Comparison of ENCODE assay signal across 19 cellular contexts in genomic region chr2:13714466-13714865, GRCh38.
A peak's percentile ranks its signal among the peaks of the same experiment; 100 is the strongest.
DNase-seq lines count a peak whose midpoint lies in the region; ATAC-seq, FAIRE-seq and TF ChIP-seq lines count a peak whose summit lies in the region.
"Had no signal": no experiment of that assay in that cellular context is flagged by ENCODE, and none has a peak within 500 bp of the region (broad histone marks: within the 10 kb centered on the region; RNA-seq: fewer than 3 reads in every experiment).

No MANE protein-coding gene starts in this region.

- no peaks in the 10 kb centered on the region for H3K4me1 ChIP-seq in GM23248 (ENCODE audit: insufficient read depth)
- no peaks in the 10 kb centered on the region for H3K4me1 ChIP-seq in CD8-positive, alpha-beta T cell (ENCODE audit: insufficient read depth, low read length)
- H3K4me1 ChIP-seq in smooth muscle cell (ENCODE audit: low read depth), result no peaks in the 10 kb centered on the region
- H3K4me1 ChIP-seq: HAP-1 had no signal

- H3K27me3 ChIP-seq in GM23248 (replicated peaks; ENCODE audit: insufficient read depth), result no peaks in the 10 kb centered on the region
- no peaks in the 10 kb centered on the region for H3K27me3 ChIP-seq in bronchial epithelial cell (ENCODE audit: control insufficient read depth, insufficient read depth, low read length)
- no peaks in the 10 kb centered on the region for H3K27me3 ChIP-seq in CD8-positive, alpha-beta T cell (ENCODE audit: insufficient read depth, low read length)
- H3K27me3 ChIP-seq in smooth muscle cell (ENCODE audit: low read depth), result no peaks in the 10 kb centered on the region
- H3K27me3 ChIP-seq: BE2C had no signal

- H3K27me3 Mint-ChIP-seq in CD8-positive, alpha-beta T cell (ENCODE audit: low read depth), result no peaks in the 10 kb centered on the region
- H3K27me3 Mint-ChIP-seq: CD4-positive, CD25-positive, alpha-beta regulatory T cell had no signal

- H3K4me3 ChIP-seq in GM23248 (no peak overlapping the region), bronchial epithelial cell (ENCODE audit: low read depth, low read length) (no peak overlapping the region), smooth muscle cell (no peak overlapping the region)
- no peak overlapping the region for H3K4me3 ChIP-seq in CD8-positive, alpha-beta T cell (ENCODE audit: low read depth, low read length)
- H3K4me3 ChIP-seq: GM12878, HAP-1 had no signal

- FAIRE-seq in bronchial epithelial cell (lab: Jason Lieb, UNC), result no peak
- FAIRE-seq: GM12878, GM19239 had no signal

- in situ Hi-C loops in GM23248 (cut with MboI), result no loop called here

- H3K4me1 Mint-ChIP-seq in CD8-positive, alpha-beta T cell (ENCODE audit: low read depth), result no peaks in the 10 kb centered on the region
- H3K4me1 Mint-ChIP-seq: CD4-positive, CD25-positive, alpha-beta regulatory T cell had no signal

- H3K36me3 ChIP-seq in GM23248 (ENCODE audit: low read depth) (no peaks in the 10 kb centered on the region), bronchial epithelial cell (ENCODE audit: control insufficient read depth, insufficient read depth, low read length) (no peaks in the 10 kb centered on the region), smooth muscle cell (ENCODE audit: low read depth) (no peaks in the 10 kb centered on the region)
- no peaks in the 10 kb centered on the region for H3K36me3 ChIP-seq in CD8-positive, alpha-beta T cell (ENCODE audit: insufficient read depth, low read length)
- H3K36me3 ChIP-seq: BE2C, HAP-1 had no signal

- no peaks in the 10 kb centered on the region for H3K9me3 ChIP-seq in GM23248 (ENCODE audit: low read depth)
- H3K9me3 ChIP-seq in CD8-positive, alpha-beta T cell (ENCODE audit: low read length), result no peaks in the 10 kb centered on the region
- no peaks in the 10 kb centered on the region for H3K9me3 ChIP-seq in smooth muscle cell (replicated peaks; ENCODE audit: low read depth)
- H3K9me3 ChIP-seq: BE2C, HAP-1 had no signal

- 64 to 69% methylated on average over 3 of the region's 3 CpGs for WGBS in GM23248 (ENCODE audit: low coverage in 1 of 2, low lambda C conversion rate in 2 of 2, missing lambda C conversion rate in 2 of 2), 2 experiments
- WGBS in smooth muscle cell (ENCODE audit: low lambda C conversion rate), result 88% methylated on average over 3 of the region's 3 CpGs

- peaks cover 15% of the 10 kb centered on the region for H3K9me3 Mint-ChIP-seq in CD8-positive, alpha-beta T cell

- H3K36me3 Mint-ChIP-seq in CD8-positive, alpha-beta T cell, result no peaks in the 10 kb centered on the region
- H3K36me3 Mint-ChIP-seq: CD4-positive, CD25-positive, alpha-beta regulatory T cell had no signal

- H3K9ac ChIP-seq in GM23248, result no peak overlapping the region
- H3K9ac ChIP-seq in smooth muscle cell (ENCODE audit: low read depth), result no peak overlapping the region
- H3K9ac ChIP-seq: KMS-11 had no signal

- H3K27ac Mint-ChIP-seq in CD8-positive, alpha-beta T cell, result no peak overlapping the region
- H3K27ac Mint-ChIP-seq: CD4-positive, CD25-positive, alpha-beta regulatory T cell had no signal

- POLR2A ChIA-PET in CD8-positive, alpha-beta T cell (lab: Charles Lee), result no interaction called here

- H4K20me1 ChIP-seq in GM23248 (ENCODE audit: insufficient read depth) (no peaks in the 10 kb centered on the region), smooth muscle cell (ENCODE audit: low read depth) (no peaks in the 10 kb centered on the region)

- H3K4me2 ChIP-seq in GM23248 (ENCODE audit: unreplicated experiment) (no peak overlapping the region), smooth muscle cell (no peak overlapping the region)
- H3K4me2 ChIP-seq: KMS-11 had no signal

- H3K79me2 ChIP-seq in GM23248 (ENCODE audit: insufficient read depth) (no peaks in the 10 kb centered on the region), smooth muscle cell (ENCODE audit: low read depth) (no peaks in the 10 kb centered on the region)

- TF ChIP-seq CTCF in bronchial epithelial cell (IDR thresholded peaks at IDR 0.05; ENCODE audit: insufficient read depth, low read length, severe bottlenecking) (no peak), smooth muscle cell (IDR thresholded peaks at IDR 0.05; ENCODE audit: borderline replicate concordance, insufficient read depth, poor library complexity, severe bottlenecking) (no peak)
- no peak for TF ChIP-seq CTCF in CD8-positive, alpha-beta T cell (IDR thresholded peaks at IDR 0.05)

- intact Hi-C loops in CD8-positive, alpha-beta T cell (cut with DNase I, micrococcal nuclease), result no loop called here

- CTCF ChIA-PET in CD8-positive, alpha-beta T cell (lab: Charles Lee), result no interaction called here

- H3F3A ChIP-seq in GM23248 (ENCODE audit: insufficient read depth), result no peaks in the 10 kb centered on the region
- no peaks in the 10 kb centered on the region for H3F3A ChIP-seq in smooth muscle cell (ENCODE audit: low read depth)

- H2AFZ ChIP-seq in GM23248 (no peak overlapping the region), smooth muscle cell (ENCODE audit: low read depth) (no peak overlapping the region)

- no peaks in the 10 kb centered on the region for H3K9me2 ChIP-seq in GM23248 (ENCODE audit: insufficient read depth)

- DNase-seq in GM23248 (peak; percentile 1), HCEC 1CT (peak; percentile 43), NCI-H1930 (lab: John Stamatoyannopoulos, UW) (peak; percentile 63 to 69), bronchial epithelial cell (ENCODE audit: low read depth) (peak; percentile 76), NCI-H2029 (lab: John Stamatoyannopoulos, UW) (no peak), smooth muscle cell (lab: John Stamatoyannopoulos, UW; ENCODE audit: unreplicated experiment) (no peak), nucleus accumbens (lab: John Stamatoyannopoulos, UW) (no peak)
- no peak for DNase-seq in CD8-positive, alpha-beta T cell
- DNase-seq: ACHN; BE2C; C1 segment of cervical spinal cord; CD4-positive, CD25-positive, alpha-beta regulatory T cell; DMS153; DND-41; EL had no signal

- no peak for ATAC-seq in CD8-positive, alpha-beta T cell
- ATAC-seq: GM12878 had no signal

- no peak overlapping the region for H3K4me3 Mint-ChIP-seq in CD8-positive, alpha-beta T cell

- H3K27ac ChIP-seq in GM23248, result no peak overlapping the region
- H3K27ac ChIP-seq in CD8-positive, alpha-beta T cell (ENCODE audit: low read depth, low read length), result no peak overlapping the region
- H3K27ac ChIP-seq in smooth muscle cell (ENCODE audit: low read depth), result no peak overlapping the region
- H3K27ac ChIP-seq: KMS-11 had no signal

Comparison
In these comparisons a context has a peak if more than half of its experiments do, and no peak if none do; other contexts are left out.
1. DNase-seq: peak in GM23248 (single experiment), HCEC 1CT (single experiment), NCI-H1930 (2 of 2) and bronchial epithelial cell (single experiment); none in NCI-H2029 (single experiment), CD8-positive, alpha-beta T cell (0 of 7), smooth muscle cell (single experiment) and nucleus accumbens (0 of 56).